In genomic region chr1:211198880-211199279, GRCh38 we compare ENCODE assay signal across 1 cellular context.
TF ChIP-seq lines count a peak whose summit lies in the region.

No MANE protein-coding gene starts in this region.

TF ChIP-seq in A549, 52 proteins besides CTCF, POLR2A, EP300 and RAD21 (continued from another document):
- TF ChIP-seq PBX3 (IDR thresholded peaks at IDR 0.05) (no peak), EHMT2 (IDR thresholded peaks at IDR 0.05; ENCODE audit: low read depth) (no peak), HDAC2 (IDR thresholded peaks at IDR 0.05) (no peak)
